13 cellular contexts compared by ENCODE assay signal in genomic region chr3:181461381-181461780, GRCh38.
DNase-seq lines count a peak whose midpoint lies in the region; ATAC-seq and TF ChIP-seq lines count a peak whose summit lies in the region.
"Had no signal": no experiment of that assay in that cellular context is flagged by ENCODE, and none has a peak within 500 bp of the region (broad histone marks: within the 10 kb centered on the region; RNA-seq: fewer than 3 reads in every experiment).

No MANE protein-coding gene starts in this region.

- H3K27me3 Mint-ChIP-seq in WTC11 (ENCODE audit: low read depth): no peaks in the 10 kb centered on the region
- no peaks in the 10 kb centered on the region for H3K27me3 Mint-ChIP-seq in activated naive CD8-positive, alpha-beta T cell treated with anti-CD3 and anti-CD28 coated beads, Interleukin-2, amount 50 U/mL, for 24 hours
- H3K27me3 Mint-ChIP-seq in activated CD8-positive, alpha-beta T cell treated with anti-CD3 and anti-CD28 coated beads, Interleukin-2, amount 10 ng/mL, durations not matched to agents 7 days and 5 days (ENCODE audit: low read depth): no peaks in the 10 kb centered on the region
- H3K27me3 Mint-ChIP-seq: CD4-positive, alpha-beta memory T cell had no signal

- DNase-seq in WTC11 (ENCODE audit: low spot score) (no peak), inferior parietal cortex (ENCODE audit: extremely low spot score) (peak; percentile 15), pons (ENCODE audit: low spot score) (peak; percentile 59), NCI-H2029 (lab: John Stamatoyannopoulos, UW) (no peak), mucosa of gallbladder (ENCODE audit: low spot score) (no peak)
- no peak for DNase-seq in activated naive CD8-positive, alpha-beta T cell treated with anti-CD3 and anti-CD28 coated beads, Interleukin-2, amount 50 U/mL, for 24 hours
- DNase-seq in activated CD8-positive, alpha-beta T cell treated with anti-CD3 and anti-CD28 coated beads, Interleukin-2, amount 10 ng/mL, durations not matched to agents 7 days and 5 days: no peak
- DNase-seq: BE2C; CD4-positive, alpha-beta memory T cell; DMS79; GOT3 had no signal

- no peaks in the 10 kb centered on the region for H3K36me3 Mint-ChIP-seq in WTC11
- no peaks in the 10 kb centered on the region for H3K36me3 Mint-ChIP-seq in activated naive CD8-positive, alpha-beta T cell treated with anti-CD3 and anti-CD28 coated beads, Interleukin-2, amount 50 U/mL, for 24 hours (ENCODE audit: low read depth)
- no peaks in the 10 kb centered on the region for H3K36me3 Mint-ChIP-seq in activated CD8-positive, alpha-beta T cell treated with anti-CD3 and anti-CD28 coated beads, Interleukin-2, amount 10 ng/mL, durations not matched to agents 7 days and 5 days (ENCODE audit: low read depth)
- H3K36me3 Mint-ChIP-seq: CD4-positive, alpha-beta memory T cell had no signal

- no peak overlapping the region for H3K27ac Mint-ChIP-seq in WTC11
- no peak overlapping the region for H3K27ac Mint-ChIP-seq in activated naive CD8-positive, alpha-beta T cell treated with anti-CD3 and anti-CD28 coated beads, Interleukin-2, amount 50 U/mL, for 24 hours
- no peak overlapping the region for H3K27ac Mint-ChIP-seq in activated CD8-positive, alpha-beta T cell treated with anti-CD3 and anti-CD28 coated beads, Interleukin-2, amount 10 ng/mL, durations not matched to agents 7 days and 5 days
- H3K27ac Mint-ChIP-seq: CD4-positive, alpha-beta memory T cell had no signal

- no peak overlapping the region for H3K4me3 Mint-ChIP-seq in WTC11
- H3K4me3 Mint-ChIP-seq in activated naive CD8-positive, alpha-beta T cell treated with anti-CD3 and anti-CD28 coated beads, Interleukin-2, amount 50 U/mL, for 24 hours: no peak overlapping the region
- H3K4me3 Mint-ChIP-seq in activated CD8-positive, alpha-beta T cell treated with anti-CD3 and anti-CD28 coated beads, Interleukin-2, amount 10 ng/mL, durations not matched to agents 7 days and 5 days: no peak overlapping the region
- H3K4me3 Mint-ChIP-seq: CD4-positive, alpha-beta memory T cell had no signal

- peaks cover 25% of the 10 kb centered on the region for H3K4me1 Mint-ChIP-seq in WTC11
- no peaks in the 10 kb centered on the region for H3K4me1 Mint-ChIP-seq in activated naive CD8-positive, alpha-beta T cell treated with anti-CD3 and anti-CD28 coated beads, Interleukin-2, amount 50 U/mL, for 24 hours
- H3K4me1 Mint-ChIP-seq in activated CD8-positive, alpha-beta T cell treated with anti-CD3 and anti-CD28 coated beads, Interleukin-2, amount 10 ng/mL, durations not matched to agents 7 days and 5 days (ENCODE audit: low read depth): no peaks in the 10 kb centered on the region
- H3K4me1 Mint-ChIP-seq: CD4-positive, alpha-beta memory T cell had no signal

- H3K9me3 Mint-ChIP-seq in WTC11: no peaks in the 10 kb centered on the region
- H3K9me3 Mint-ChIP-seq in activated naive CD8-positive, alpha-beta T cell treated with anti-CD3 and anti-CD28 coated beads, Interleukin-2, amount 50 U/mL, for 24 hours: peaks cover 7% of the 10 kb centered on the region
- peaks cover 7% of the 10 kb centered on the region for H3K9me3 Mint-ChIP-seq in activated CD8-positive, alpha-beta T cell treated with anti-CD3 and anti-CD28 coated beads, Interleukin-2, amount 10 ng/mL, durations not matched to agents 7 days and 5 days (ENCODE audit: insufficient read depth)

- POLR2A ChIA-PET in WTC11 (lab: Charles Lee): no interaction called here
- POLR2A ChIA-PET in activated CD8-positive, alpha-beta T cell treated with anti-CD3 and anti-CD28 coated beads, Interleukin-2, amount 10 ng/mL, durations not matched to agents 7 days and 5 days (lab: Charles Lee): no interaction called here

- CTCF ChIA-PET in WTC11 (lab: Charles Lee): no interaction called here
- CTCF ChIA-PET in activated CD8-positive, alpha-beta T cell treated with anti-CD3 and anti-CD28 coated beads, Interleukin-2, amount 10 ng/mL, durations not matched to agents 7 days and 5 days (lab: Charles Lee): no interaction called here

- ATAC-seq in WTC11: peak; percentile 26; the same call in 1 of the 2 replicates
- ATAC-seq in activated naive CD8-positive, alpha-beta T cell treated with anti-CD3 and anti-CD28 coated beads, Interleukin-2, amount 50 U/mL, for 24 hours: no peak
- no peak for ATAC-seq in activated CD8-positive, alpha-beta T cell treated with anti-CD3 and anti-CD28 coated beads, Interleukin-2, amount 10 ng/mL, durations not matched to agents 7 days and 5 days
- ATAC-seq: GM12878, HepG2 had no signal

- TF ChIP-seq CTCF in WTC11 (IDR thresholded peaks at IDR 0.05): no peak

TF ChIP-seq in WTC11, 78 proteins besides CTCF, POLR2A, EP300 and RAD21 (continues in another document):
- no peak for TF ChIP-seq ZNF219 (CRISPR knock-in tag; IDR thresholded peaks at IDR 0.05; ENCODE audit: borderline replicate concordance)
- no peak for TF ChIP-seq GRHL2 (CRISPR knock-in tag; IDR thresholded peaks at IDR 0.05; ENCODE audit: insufficient replicate concordance, severe bottlenecking)
- no peak for TF ChIP-seq E2F5 (CRISPR knock-in tag; IDR thresholded peaks at IDR 0.05)
- no peak for TF ChIP-seq PRRX2 (CRISPR knock-in tag; IDR thresholded peaks at IDR 0.05)
- TF ChIP-seq NFYB (CRISPR knock-in tag; conservative IDR thresholded peaks at IDR 0.05; ENCODE audit: low read depth): no peak
- no peak for TF ChIP-seq NR3C1 (CRISPR knock-in tag; conservative IDR thresholded peaks at IDR 0.05; ENCODE audit: low read depth)
- TF ChIP-seq PRDM15 (CRISPR knock-in tag; IDR thresholded peaks at IDR 0.05): no peak
- no peak for TF ChIP-seq HMGXB4 (CRISPR knock-in tag; IDR thresholded peaks at IDR 0.05)
- no peak for TF ChIP-seq ATF3 (CRISPR knock-in tag; conservative IDR thresholded peaks at IDR 0.05)
- TF ChIP-seq IRF1 (CRISPR knock-in tag; IDR thresholded peaks at IDR 0.05): no peak
- TF ChIP-seq USF1 (CRISPR knock-in tag; IDR thresholded peaks at IDR 0.05): no peak
- no peak for TF ChIP-seq CREM (CRISPR knock-in tag; IDR thresholded peaks at IDR 0.05)

Comparison
In these comparisons a context has a peak if more than half of its experiments do, and no peak if none do; other contexts are left out.
1. DNase-seq: peak in inferior parietal cortex (single experiment) and pons (single experiment); none in WTC11 (single experiment), activated naive CD8-positive, alpha-beta T cell treated with anti-CD3 and anti-CD28 coated beads, Interleukin-2, amount 50 U/mL, for 24 hours (single experiment), NCI-H2029 (single experiment), mucosa of gallbladder (single experiment) and activated CD8-positive, alpha-beta T cell treated with anti-CD3 and anti-CD28 coated beads, Interleukin-2, amount 10 ng/mL, durations not matched to agents 7 days and 5 days (single experiment).